In genomic region chr3:123396171-123397049, GRCh38 we compare ENCODE assay signal across 21 cellular contexts. TPM values are rescaled to one million over a fixed set of nuclear protein-coding genes. Genes with fewer than 3 reads are reported as not detected.
DNase-seq lines count a peak whose midpoint lies in the region; ATAC-seq, FAIRE-seq and TF ChIP-seq lines count a peak whose summit lies in the region.
"Had no signal": no experiment of that assay in that cellular context is flagged by ENCODE, and none has a peak within 500 bp of the region (broad histone marks: within the 10 kb centered on the region; RNA-seq: fewer than 3 reads in every experiment).

No MANE protein-coding gene starts in this region.

- H3K79me2 ChIP-seq in HCT116 (ENCODE audit: insufficient read depth, low read length) (no peaks in the 10 kb centered on the region), K562 (ENCODE audit: control insufficient read depth, insufficient read depth, low read length) (no peaks in the 10 kb centered on the region)

- H3K4me1 Mint-ChIP-seq in activated naive CD8-positive, alpha-beta T cell treated with anti-CD3 and anti-CD28 coated beads for 36 hours, result no peaks in the 10 kb centered on the region
- H3K4me1 Mint-ChIP-seq: naive thymus-derived CD8-positive, alpha-beta T cell had no signal

- TF ChIP-seq EP300 in K562 (IDR thresholded peaks at IDR 0.05; ENCODE audit: low read length) (no peak), sigmoid colon (IDR thresholded peaks at IDR 0.05) (no peak)

- no peaks in the 10 kb centered on the region for H3K4me1 ChIP-seq in HCT116 (ENCODE audit: control insufficient read depth in 1 of 2, insufficient read depth in 2 of 2, low read length in 2 of 2)
- H3K4me1 ChIP-seq in K562 (replicated peaks in 1 of 2; ENCODE audit: control insufficient read depth in 2 of 2, insufficient read depth in 2 of 2, low read length in 2 of 2), result no peaks in the 10 kb centered on the region
- peaks cover 0 to 91% (median 89%) of the 10 kb centered on the region in 4 donors for H3K4me1 ChIP-seq in sigmoid colon
- H3K4me1 ChIP-seq: left lung had no signal

- no peak overlapping the region for H3K4me3 Mint-ChIP-seq in activated naive CD8-positive, alpha-beta T cell treated with anti-CD3 and anti-CD28 coated beads for 36 hours
- H3K4me3 Mint-ChIP-seq: activated CD8-positive, alpha-beta T cell treated with anti-CD3 and anti-CD28 coated beads, Interleukin-2, amount 10 ng/mL, durations not matched to agents 7 days and 5 days; naive thymus-derived CD8-positive, alpha-beta T cell had no signal

- intact Hi-C loops in HCT116 (cut with micrococcal nuclease) (no loop called here), K562 (cut with micrococcal nuclease) (no loop called here), left ventricle myocardium superior (cut with micrococcal nuclease) (no loop called here), sigmoid colon (cut with DNase I) (no loop called here)

- H2AFZ ChIP-seq in HCT116 (ENCODE audit: low read depth, low read length, poor library complexity, severe bottlenecking) (no peak overlapping the region), K562 (ENCODE audit: low read depth, low read length) (no peak overlapping the region)

- TF ChIP-seq POLR2A in HCT116 (IDR thresholded peaks at IDR 0.05; ENCODE audit: borderline replicate concordance, extremely low read depth, insufficient read depth, insufficient read length), result no peak
- TF ChIP-seq POLR2A in K562 (conservative IDR thresholded peaks at IDR 0.05), result no peak
- no peak for TF ChIP-seq POLR2A in sigmoid colon (IDR thresholded peaks at IDR 0.05)

- H3K27me3 Mint-ChIP-seq in activated naive CD8-positive, alpha-beta T cell treated with anti-CD3 and anti-CD28 coated beads for 36 hours, result peaks cover 22% of the 10 kb centered on the region

- H3K4me3 ChIP-seq in HCT116 (replicated peaks in 1 of 2; ENCODE audit: low read depth in 1 of 2, low read length in 2 of 2) (no peak overlapping the region), K562 (no peak overlapping the region), sigmoid colon (no peak overlapping the region)
- H3K4me3 ChIP-seq: left lung had no signal

- WGBS in K562 (ENCODE audit: insufficient coverage, low coverage, missing lambda C conversion rate), result 1% methylated on average over 7 of the region's 8 CpGs
- WGBS in sigmoid colon, 2 donors, result 61 to 69% methylated on average over 8 of the region's 8 CpGs

- DNase-seq in HCT116 (ENCODE audit: low read depth, low spot score) (no peak), K562 (ENCODE audit: extremely low read depth in 1 of 4, low spot score in 3 of 4) (no peak), left ventricle myocardium superior (no peak), sigmoid colon (no peak)
- no peak for DNase-seq in activated naive CD8-positive, alpha-beta T cell treated with anti-CD3 and anti-CD28 coated beads for 36 hours
- DNase-seq: activated CD8-positive, alpha-beta T cell treated with anti-CD3 and anti-CD28 coated beads, Interleukin-2, amount 10 ng/mL, durations not matched to agents 7 days and 5 days; amniotic stem cell; COR-L47; H9; hypothalamus; left lung; NCI-H2029; NCI-H510A treated with DMSO at 0.1 percent for 48 hours; stimulated activated CD4-positive, alpha-beta T cell treated with anti-CD3 and anti-CD28 coated beads, Interleukin-1b, Interleukin-23, amount 100 ng/mL, for 48 hours had no signal

- no peaks in the 10 kb centered on the region for H4K20me1 ChIP-seq in HCT116 (ENCODE audit: insufficient read depth)
- H4K20me1 ChIP-seq in K562 (replicated peaks; ENCODE audit: control insufficient read depth, insufficient read depth, low read length), result no peaks in the 10 kb centered on the region

- no peak overlapping the region for H3K9ac ChIP-seq in HCT116 (ENCODE audit: low read length)
- no peak overlapping the region for H3K9ac ChIP-seq in K562 (ENCODE audit: insufficient read depth in 1 of 2, low read depth in 2 of 2, low read length in 2 of 2)

- H3K36me3 ChIP-seq in HCT116 (ENCODE audit: control insufficient read depth in 1 of 2, insufficient read depth in 2 of 2, low read length in 2 of 2) (no peaks in the 10 kb centered on the region), K562 (ENCODE audit: control insufficient read depth, insufficient read depth, low read length) (no peaks in the 10 kb centered on the region), sigmoid colon (no peaks in the 10 kb centered on the region)
- H3K36me3 ChIP-seq: left lung had no signal

- no peaks in the 10 kb centered on the region for H3K9me3 Mint-ChIP-seq in activated naive CD8-positive, alpha-beta T cell treated with anti-CD3 and anti-CD28 coated beads for 36 hours
- H3K9me3 Mint-ChIP-seq: H9; naive thymus-derived CD8-positive, alpha-beta T cell had no signal

- H3K9me3 ChIP-seq in HCT116 (ENCODE audit: control insufficient read depth in 1 of 2, insufficient read depth in 1 of 2, low read depth in 1 of 2, low read length in 2 of 2), result no peaks in the 10 kb centered on the region
- H3K9me3 ChIP-seq in K562 (replicated peaks; ENCODE audit: control insufficient read depth, insufficient read depth, low read depth, low read length), result no peaks in the 10 kb centered on the region
- H3K9me3 ChIP-seq in sigmoid colon, result no peaks in the 10 kb centered on the region
- H3K9me3 ChIP-seq: left lung had no signal

- no peak overlapping the region for H3K27ac ChIP-seq in HCT116 (ENCODE audit: low read depth, low read length)
- no peak overlapping the region for H3K27ac ChIP-seq in K562 (ENCODE audit: extremely low read depth, low read depth, low read length)
- H3K27ac ChIP-seq in sigmoid colon, result peak overlapping the region; percentile 87 to 93 (median 91)
- H3K27ac ChIP-seq: left lung had no signal

- no peaks in the 10 kb centered on the region for H3K36me3 Mint-ChIP-seq in activated naive CD8-positive, alpha-beta T cell treated with anti-CD3 and anti-CD28 coated beads for 36 hours
- H3K36me3 Mint-ChIP-seq: naive thymus-derived CD8-positive, alpha-beta T cell had no signal

- POLR2A ChIA-PET in HCT116 (lab: Charles Lee), result no interaction called here
- POLR2A ChIA-PET in K562 (lab: Yijun Ruan, JAX), result no interaction called here

- H3K27me3 ChIP-seq in HCT116 (ENCODE audit: insufficient read depth, low read length), result peaks cover 37% of the 10 kb centered on the region
- H3K27me3 ChIP-seq in K562 (ENCODE audit: control insufficient read depth in 2 of 2, insufficient read depth in 2 of 2, low read length in 2 of 2), result peaks cover 0 to 21% of the 10 kb centered on the region in 2 experiments
- H3K27me3 ChIP-seq in sigmoid colon, result no peaks in the 10 kb centered on the region
- H3K27me3 ChIP-seq: left lung had no signal

- H3K9me1 ChIP-seq in K562 (ENCODE audit: control insufficient read depth, insufficient read depth, low read length), result no peaks in the 10 kb centered on the region

- RAD21 ChIA-PET in HCT116 (lab: Charles Lee; ENCODE audit: low non-redundant PET in 1 of 2, low total read pairs in 2 of 2, uncharacterized antibody in 2 of 2, unreplicated experiment in 2 of 2), result no interaction called here

- FAIRE-seq in K562 (lab: Jason Lieb, UNC), result no peak
- FAIRE-seq: colon, G401.6, GM12891 had no signal

- TF ChIP-seq CTCF in HCT116 (IDR thresholded peaks at IDR 0.05 in 2 of 3, conservative IDR thresholded peaks at IDR 0.05 in 1 of 3; ENCODE audit: borderline replicate concordance in 1 of 3, insufficient read depth in 1 of 3, low read depth in 2 of 3, low read length in 2 of 3), result no peak
- no peak for TF ChIP-seq CTCF in K562 (IDR thresholded peaks at IDR 0.05 in 2 of 3, conservative IDR thresholded peaks at IDR 0.05 in 1 of 3; ENCODE audit: insufficient read depth in 2 of 3, low read depth in 1 of 3, low read length in 3 of 3)
- no peak for TF ChIP-seq CTCF in sigmoid colon (IDR thresholded peaks at IDR 0.05)

- ATAC-seq in HCT116 (peak; percentile 40; the same call in 1 of the 2 replicates), K562 (no peak), left ventricle myocardium superior (peak; percentile 49), GM21619 (IDR thresholded peaks at IDR 0.05; ENCODE audit: unreplicated experiment) (no peak), GM21381 (IDR thresholded peaks at IDR 0.05; ENCODE audit: unreplicated experiment) (no peak), HG03571 (IDR thresholded peaks at IDR 0.05; ENCODE audit: unreplicated experiment) (no peak)
- ATAC-seq: activated CD8-positive, alpha-beta T cell treated with anti-CD3 and anti-CD28 coated beads, Interleukin-2, amount 10 ng/mL, durations not matched to agents 7 days and 5 days; left lung; naive thymus-derived CD8-positive, alpha-beta T cell had no signal

- BruUV-seq in HCT116 (replicated peaks; lab: Mats Ljungman, UMichigan) (no TSS peak), K562 (replicated peaks; lab: Mats Ljungman, UMichigan) (no TSS peak)

- CTCF ChIA-PET in HCT116 (lab: Charles Lee), result no interaction called here
- CTCF ChIA-PET in K562 (lab: Yijun Ruan, JAX; ENCODE audit: low intra/inter-chr PET ratio), result no interaction called here

- TF ChIP-seq RAD21 in HCT116 (IDR thresholded peaks at IDR 0.05; ENCODE audit: low read depth) (no peak), K562 (CRISPR knock-in tag; conservative IDR thresholded peaks at IDR 0.05 in 1 of 2, IDR thresholded peaks at IDR 0.05 in 1 of 2) (no peak)

- no peaks in the 10 kb centered on the region for H3K9me2 ChIP-seq in HCT116 (ENCODE audit: insufficient read depth)

- H3K4me2 ChIP-seq in HCT116 (ENCODE audit: low read length) (no peak overlapping the region), K562 (ENCODE audit: insufficient read depth, low read length) (no peak overlapping the region)

- in situ Hi-C loops in K562 (cut with MboI), result no loop called here

- no peak overlapping the region for H3K27ac Mint-ChIP-seq in activated naive CD8-positive, alpha-beta T cell treated with anti-CD3 and anti-CD28 coated beads for 36 hours
- H3K27ac Mint-ChIP-seq: activated CD8-positive, alpha-beta T cell treated with anti-CD3 and anti-CD28 coated beads, Interleukin-2, amount 10 ng/mL, durations not matched to agents 7 days and 5 days; H9 had no signal

RNA-seq across cellular contexts. Expression of gene ADCY5, which starts 52.5 kb away (rescaled TPM):
- total RNA-seq in HCT116 (2021; ENCODE audit: unreplicated experiment), result 0.49 TPM
- 0.45 and 0.53 TPM in 2 replicates for polyA plus RNA-seq in HCT116 (2012)
- not detected in 2 replicates for total RNA-seq in K562 (2011; cell fraction: chromatin; rRNA removed; ENCODE audit: low replicate concordance)
- total RNA-seq in K562 (2011; cell fraction: nucleolus; rRNA removed), result not detected in 2 replicates
- not detected in 2 replicates for total RNA-seq in K562 (2011; cell fraction: nucleoplasm; rRNA removed)
- total RNA-seq in K562 (2014; rRNA removed), result not detected in 2 replicates
- not detected in 2 replicates for total RNA-seq in K562 (2014; rRNA removed; fragmentation: Illumina TruSeq; extraction: Trizol)
- not detected in 2 replicates for total RNA-seq in K562 (2015; rRNA removed; fragmentation: Illumina TruSeq; extraction: Trizol)
- 0.13 TPM in 1 of 2 replicates, not detected in the other for total RNA-seq in K562 (2021)
- not detected in 2 replicates for polyA plus RNA-seq in K562 (2011; rRNA removed)
- polyA plus RNA-seq in K562 (2011; cell fraction: cytosol; rRNA removed), result under 0.01 TPM in 1 of 2 replicates, not detected in the other
- polyA plus RNA-seq in K562 (2011; cell fraction: nucleus; rRNA removed), result not detected in 2 replicates
- 0.07 TPM in 2 replicates for polyA plus RNA-seq in K562 (2012)
- polyA plus RNA-seq in K562 (2014; fragmentation: Illumina TruSeq; extraction: Trizol), result not detected in 2 replicates
- polyA plus RNA-seq in K562 (2014; fragmentation: Nextera tagmentation; extraction: Ambion mirVana), result under 1 TPM in 1 of 2 experiments, not detected in 1; under 0.01 TPM
- not detected in 2 replicates for polyA plus RNA-seq in K562 (2014; rRNA removed)
- not detected in 2 replicates for polyA minus RNA-seq in K562 (2011; rRNA and poly(A)+ RNA removed)
- not detected in 2 replicates for polyA minus RNA-seq in K562 (2011; cell fraction: cytosol; rRNA and poly(A)+ RNA removed)
- not detected in 2 replicates for polyA minus RNA-seq in K562 (2011; cell fraction: nucleus; rRNA and poly(A)+ RNA removed)
- 273 TPM for total RNA-seq in left ventricle myocardium superior
- 10 to 100 TPM; 39.5 to 84.4 (median 62.2) TPM for total RNA-seq in sigmoid colon
- polyA plus RNA-seq in sigmoid colon, result 1 to 10 TPM; 1.4 to 9.9 (median 5.4) TPM
- not detected for total RNA-seq in activated naive CD8-positive, alpha-beta T cell treated with anti-CD3 and anti-CD28 coated beads for 36 hours
- total RNA-seq: activated CD8-positive, alpha-beta T cell treated with anti-CD3 and anti-CD28 coated beads, Interleukin-2, amount 10 ng/mL, durations not matched to agents 7 days and 5 days; naive thymus-derived CD8-positive, alpha-beta T cell had no signal

Comparison
In these comparisons a context has a peak if more than half of its experiments do, and no peak if none do; other contexts are left out.
1. ATAC-seq: peak in HCT116 (single experiment) and left ventricle myocardium superior (single experiment); none in K562 (single experiment), GM21619 (single experiment), GM21381 (single experiment) and HG03571 (single experiment).
2. H3K27ac ChIP-seq: peak in sigmoid colon (4 of 4); none in HCT116 (single experiment) and K562 (single experiment).
3. RNA of gene ADCY5, which starts 52.5 kb away (total RNA-seq): 273 TPM in left ventricle myocardium superior (single experiment) and 39.5 to 84.4 TPM in sigmoid colon; 0.49 TPM in HCT116 (single experiment), 0.13 TPM in K562 and not detected in activated naive CD8-positive, alpha-beta T cell treated with anti-CD3 and anti-CD28 coated beads for 36 hours; every median in the first group is over 10 times any median in the second.